10 cellular contexts compared by ENCODE assay signal in genomic region chr19:12786950-12787349, GRCh38. TPM values are rescaled to one million over a fixed set of nuclear protein-coding genes. Genes with fewer than 3 reads are reported as not detected.
DNase-seq lines count a peak whose midpoint lies in the region; ATAC-seq lines count a peak whose summit lies in the region.
"Had no signal": no experiment of that assay in that cellular context is flagged by ENCODE, and none has a peak within 500 bp of the region (broad histone marks: within the 10 kb centered on the region; RNA-seq: fewer than 3 reads in every experiment).

No MANE protein-coding gene starts in this region.

- no peak overlapping the region for H3K4me3 Mint-ChIP-seq in CD8-positive, alpha-beta memory T cell
- H3K4me3 Mint-ChIP-seq in T-helper 17 cell (no peak overlapping the region), immature natural killer cell (no peak overlapping the region)

- H3K4me1 ChIP-seq in CD8-positive, alpha-beta memory T cell (ENCODE audit: insufficient read depth, low read length): peaks cover 57% of the 10 kb centered on the region
- H3K4me1 ChIP-seq in skeletal muscle tissue (ENCODE audit: control insufficient read depth in 3 of 3, insufficient read depth in 3 of 3, low read length in 3 of 3): peaks cover 62 to 74% (median 72%) of the 10 kb centered on the region in 3 donors

- DNase-seq in CD8-positive, alpha-beta memory T cell: no peak
- DNase-seq in T-helper 17 cell: no peak
- DNase-seq in immature natural killer cell: no peak
- no peak for DNase-seq in AML-193 (lab: John Stamatoyannopoulos, UW)
- DNase-seq in NCI-H526 treated with DMSO at 0.1 percent for 48 hours (lab: John Stamatoyannopoulos, UW): no peak
- DNase-seq in stimulated activated CD4-positive, alpha-beta T cell treated with anti-CD3 and anti-CD28 coated beads, Interleukin-2, amount 100 ng/mL, for 48 hours: no peak
- DNase-seq: activated effector memory CD4-positive, alpha-beta T cell treated with Interleukin-2 at 50 U/mL for 16 hours; stimulated activated CD4-positive, alpha-beta T cell treated with anti-CD3 and anti-CD28 coated beads, Interleukin-4, amount 100 ng/mL, for 24 hours had no signal

- peak overlapping the region in 1 of 3 donors; percentile 74 for H3K9ac ChIP-seq in skeletal muscle tissue (ENCODE audit: low read depth in 1 of 3, low read length in 3 of 3)

- no peaks in the 10 kb centered on the region for H3K9me3 Mint-ChIP-seq in CD8-positive, alpha-beta memory T cell
- no peaks in the 10 kb centered on the region for H3K9me3 Mint-ChIP-seq in immature natural killer cell

- H3K27ac Mint-ChIP-seq in CD8-positive, alpha-beta memory T cell: peak overlapping the region in 5 of 8 donors; percentile 81 to 99 (median 99)
- H3K27ac Mint-ChIP-seq in T-helper 17 cell (peak overlapping the region; percentile 98), immature natural killer cell (peak overlapping the region; percentile 6 to 72 (median 42))

- H3K4me3 ChIP-seq in CD8-positive, alpha-beta memory T cell (ENCODE audit: low read length): no peak overlapping the region
- H3K4me3 ChIP-seq in skeletal muscle tissue (ENCODE audit: low read length in 3 of 3): no peak overlapping the region

- no peak for ATAC-seq in T-helper 17 cell
- ATAC-seq in GM18867 (IDR thresholded peaks at IDR 0.05; ENCODE audit: unreplicated experiment): no peak

- no peaks in the 10 kb centered on the region for H3K27me3 ChIP-seq in CD8-positive, alpha-beta memory T cell (ENCODE audit: insufficient read depth, low read length, poor library complexity, severe bottlenecking)
- no peaks in the 10 kb centered on the region for H3K27me3 ChIP-seq in skeletal muscle tissue (ENCODE audit: control insufficient read depth in 3 of 3, insufficient read depth in 3 of 3, low read length in 3 of 3)

- no peak overlapping the region for H3K27ac ChIP-seq in CD8-positive, alpha-beta memory T cell (ENCODE audit: low read depth, low read length)
- H3K27ac ChIP-seq in skeletal muscle tissue (ENCODE audit: low read depth, low read length): peak overlapping the region; percentile 99

- no peaks in the 10 kb centered on the region for H3K36me3 ChIP-seq in CD8-positive, alpha-beta memory T cell (ENCODE audit: insufficient read depth, low read length)
- H3K36me3 ChIP-seq in skeletal muscle tissue (ENCODE audit: control insufficient read depth in 3 of 3, insufficient read depth in 3 of 3, low read length in 3 of 3): no peaks in the 10 kb centered on the region

- peaks cover 23 to 33% (median 26%) of the 10 kb centered on the region in 3 donors for H3K4me1 Mint-ChIP-seq in CD8-positive, alpha-beta memory T cell
- H3K4me1 Mint-ChIP-seq in T-helper 17 cell (peaks cover 27% of the 10 kb centered on the region), immature natural killer cell (peaks cover 30 to 32% of the 10 kb centered on the region in 2 donors)

- H3K36me3 Mint-ChIP-seq in CD8-positive, alpha-beta memory T cell: peaks cover 0 to 13% (median 0%) of the 10 kb centered on the region in 3 donors
- no peaks in the 10 kb centered on the region for H3K36me3 Mint-ChIP-seq in T-helper 17 cell (ENCODE audit: low read depth)
- H3K36me3 Mint-ChIP-seq in immature natural killer cell: no peaks in the 10 kb centered on the region

- POLR2A ChIA-PET in CD8-positive, alpha-beta memory T cell (lab: Charles Lee): no interaction called here

- CTCF ChIA-PET in CD8-positive, alpha-beta memory T cell (lab: Charles Lee): interaction anchor here (1.3 to 4.9 kb wide), 3 partner anchors 10 to 12 kb away, joined by 3 to 35 read pairs (median 8); partner anchors contain the start of gene HOOK2

- peaks cover 0 to 10% of the 10 kb centered on the region in 2 donors for H3K27me3 Mint-ChIP-seq in CD8-positive, alpha-beta memory T cell
- no peaks in the 10 kb centered on the region for H3K27me3 Mint-ChIP-seq in T-helper 17 cell
- H3K27me3 Mint-ChIP-seq in immature natural killer cell (ENCODE audit: low read depth in 3 of 3): peaks cover 21 to 39% (median 27%) of the 10 kb centered on the region in 3 donors

- no peaks in the 10 kb centered on the region for H3K9me3 ChIP-seq in CD8-positive, alpha-beta memory T cell (ENCODE audit: low read length)
- no peaks in the 10 kb centered on the region for H3K9me3 ChIP-seq in T-helper 17 cell (ENCODE audit: control insufficient read depth, low read length, poor library complexity, severe bottlenecking)
- no peaks in the 10 kb centered on the region for H3K9me3 ChIP-seq in skeletal muscle tissue (ENCODE audit: control insufficient read depth in 3 of 3, low read length in 3 of 3)

RNA-seq across cellular contexts. Expression of gene JUNB, which starts 4.3 kb away (rescaled TPM):
- total RNA-seq in CD8-positive, alpha-beta memory T cell: 100 to 1,000 TPM; 249 to 259 TPM
- polyA plus RNA-seq in CD8-positive, alpha-beta memory T cell: 1,529 TPM
- total RNA-seq in T-helper 17 cell: 1,000 to 10,000 TPM; 1,500 to 1,584 TPM
- 100 to 1,000 TPM; 620 to 796 (median 697) TPM for polyA plus RNA-seq in immature natural killer cell
- total RNA-seq in skeletal muscle tissue: 31.3 TPM

RNA-seq across cellular contexts. Expression of gene HOOK2, which starts 11.6 kb away (rescaled TPM):
- 10 to 100 TPM in 1 of 2 experiments, 1 to 10 TPM in 1; 9.8 to 11.4 TPM for total RNA-seq in CD8-positive, alpha-beta memory T cell
- polyA plus RNA-seq in CD8-positive, alpha-beta memory T cell: 2.9 TPM
- total RNA-seq in T-helper 17 cell (10 to 100 TPM; 14.9 to 19.3 TPM), skeletal muscle tissue (13.6 TPM)
- polyA plus RNA-seq in immature natural killer cell: 1 to 10 TPM in 2 of 3 donors, not detected in 1; 2.1 to 2.5 TPM

RNA-seq across cellular contexts. Expression of gene PRDX2, which starts 14.7 kb away (rescaled TPM):
- 100 to 1,000 TPM; 183 to 184 TPM for total RNA-seq in CD8-positive, alpha-beta memory T cell
- 257 TPM for polyA plus RNA-seq in CD8-positive, alpha-beta memory T cell
- total RNA-seq in T-helper 17 cell (10 to 100 TPM; 92.6 to 97.0 TPM), skeletal muscle tissue (207 TPM)
- polyA plus RNA-seq in immature natural killer cell: 100 to 1,000 TPM; 157 to 165 (median 159) TPM

RNA-seq across cellular contexts. Expression of gene THSD8, which starts 14.9 kb away (rescaled TPM):
- 10 to 100 TPM; 24.6 to 31.0 TPM for total RNA-seq in CD8-positive, alpha-beta memory T cell
- not detected for polyA plus RNA-seq in CD8-positive, alpha-beta memory T cell
- total RNA-seq in T-helper 17 cell (1 to 10 TPM in 1 of 2 donors, under 1 TPM in 1; 0.85 to 3.0 TPM), skeletal muscle tissue (not detected)
- polyA plus RNA-seq in immature natural killer cell: 10 to 100 TPM in 1 of 3 donors, 1 to 10 TPM in 2; 3.0 to 11.0 (median 4.5) TPM

RNA-seq across cellular contexts. Expression of gene RNASEH2A, which starts 19.4 kb away (rescaled TPM):
- total RNA-seq in CD8-positive, alpha-beta memory T cell: 10 to 100 TPM; 51.5 to 62.4 TPM
- polyA plus RNA-seq in CD8-positive, alpha-beta memory T cell: 24.1 TPM
- 1 to 10 TPM; 3.1 to 5.7 TPM for total RNA-seq in T-helper 17 cell
- polyA plus RNA-seq in immature natural killer cell: 10 to 100 TPM; 27.7 to 45.4 (median 37.5) TPM
- 5.7 TPM for total RNA-seq in skeletal muscle tissue

Comparison
In these comparisons a context has a peak if more than half of its experiments do, and no peak if none do; other contexts are left out.
1. H3K27ac Mint-ChIP-seq: peak in every context shown above with its lines; median percentile 99 in CD8-positive, alpha-beta memory T cell; 98 in T-helper 17 cell; 42 in immature natural killer cell.
2. RNA of gene JUNB, which starts 4.3 kb away (total RNA-seq): 1,500 to 1,584 TPM in T-helper 17 cell; 249 to 259 TPM in CD8-positive, alpha-beta memory T cell and 31.3 TPM in skeletal muscle tissue (single experiment); every median in the first group is over 4 times any median in the second.